In genomic region chr3:122405015-122405414, GRCh38 we compare ENCODE assay signal across 27 cellular contexts.
"Had no signal": no experiment of that assay in that cellular context is flagged by ENCODE, and none has a peak within 500 bp of the region (broad histone marks: within the 10 kb centered on the region; RNA-seq: fewer than 3 reads in every experiment).

No MANE protein-coding gene starts in this region.

- FAIRE-seq: pancreas had no signal

- H3K4me1 ChIP-seq: right atrium auricular region, suprapubic skin, transverse colon, upper lobe of right lung, uterus had no signal

- H3K4me3 ChIP-seq: coronary artery, esophagus squamous epithelium, lung, mucosa of descending colon, pancreas, right atrium auricular region, skin epidermis, suprapubic skin, transverse colon, upper lobe of right lung, uterus had no signal

- H3K27ac ChIP-seq: coronary artery, esophagus squamous epithelium, pancreas, right atrium auricular region, suprapubic skin, transverse colon, upper lobe of right lung, uterus had no signal

- H3K4me1 Mint-ChIP-seq: immature natural killer cell had no signal

- H3K9me3 ChIP-seq: esophagus squamous epithelium, mucosa of descending colon, pancreas, right atrium auricular region, suprapubic skin, transverse colon, upper lobe of right lung, uterus had no signal

- H3K4me3 Mint-ChIP-seq: immature natural killer cell; memory B cell; natural killer cell; stimulated activated naive CD8-positive, alpha-beta T cell treated with anti-CD3 and anti-CD28 coated beads, Interleukin-15, amount 100 ng/mL, for 72 hours had no signal

- H3K36me3 ChIP-seq: uterus had no signal

- H3K9me3 Mint-ChIP-seq: immature natural killer cell; memory B cell; natural killer cell; stimulated activated naive CD8-positive, alpha-beta T cell treated with anti-CD3 and anti-CD28 coated beads, Interleukin-15, amount 100 ng/mL, for 72 hours had no signal

- H3K36me3 Mint-ChIP-seq: natural killer cell had no signal

- H3K27me3 ChIP-seq: esophagus squamous epithelium, pancreas, right atrium auricular region, suprapubic skin, transverse colon, upper lobe of right lung, uterus had no signal

- DNase-seq: effector memory CD4-positive, alpha-beta T cell; erythroblast; esophagus squamous epithelium; foreskin melanocyte; hypothalamus; immature natural killer cell; islet precursor cell; kidney glomerular epithelial cell; left colon; mucosa of descending colon; natural killer cell; occipital lobe; pancreas; stimulated activated CD4-positive, alpha-beta T cell treated with anti-CD3 and anti-CD28 coated beads, Interleukin-15, amount 100 ng/mL, for 24 hours; stimulated activated CD4-positive, alpha-beta T cell treated with anti-CD3 and anti-CD28 coated beads, Interleukin-2, amount 100 ng/mL, for 48 hours; stimulated activated naive CD4-positive, alpha-beta T cell; stimulated activated naive CD8-positive, alpha-beta T cell treated with anti-CD3 and anti-CD28 coated beads, Interleukin-15, amount 100 ng/mL, for 72 hours; transverse colon; upper lobe of right lung; uterus had no signal

- H3K27ac Mint-ChIP-seq: immature natural killer cell, natural killer cell had no signal

- ATAC-seq: left colon; mucosa of descending colon; natural killer cell; pancreas; sciatic nerve; stimulated activated naive CD8-positive, alpha-beta T cell treated with anti-CD3 and anti-CD28 coated beads, Interleukin-15, amount 100 ng/mL, for 72 hours; upper lobe of right lung had no signal

- H3K27me3 Mint-ChIP-seq: memory B cell; stimulated activated naive CD8-positive, alpha-beta T cell treated with anti-CD3 and anti-CD28 coated beads, Interleukin-15, amount 100 ng/mL, for 72 hours had no signal
